ENCODE assay signal across 19 cellular contexts in genomic region chr2:130377491-130377890, GRCh38. TPM values are rescaled to one million over a fixed set of nuclear protein-coding genes. Genes with fewer than 3 reads are reported as not detected.
DNase-seq lines count a peak whose midpoint lies in the region; ATAC-seq and TF ChIP-seq lines count a peak whose summit lies in the region.
"Had no signal": no experiment of that assay in that cellular context is flagged by ENCODE, and none has a peak within 500 bp of the region (broad histone marks: within the 10 kb centered on the region; RNA-seq: fewer than 3 reads in every experiment).

No MANE protein-coding gene starts in this region.

- H3K9me3 ChIP-seq in BLaER1 treated with 17β-estradiol and CSF1 and Interleukin-3, amounts not matched to agents 10 nM and 100 nM (replicated peaks in 1 of 11), result no peaks in the 10 kb centered on the region
- H3K9me3 ChIP-seq: esophagus muscularis mucosa, thyroid gland had no signal

- H3K27me3 Mint-ChIP-seq in activated CD8-positive, alpha-beta T cell treated with anti-CD3 and anti-CD28 coated beads, Interleukin-2, amount 10 ng/mL, durations not matched to agents 7 days and 5 days (ENCODE audit: low read depth), result no peaks in the 10 kb centered on the region

- peaks cover 71% of the 10 kb centered on the region for H3K36me3 Mint-ChIP-seq in activated CD8-positive, alpha-beta T cell treated with anti-CD3 and anti-CD28 coated beads, Interleukin-2, amount 10 ng/mL, durations not matched to agents 7 days and 5 days (ENCODE audit: low read depth)

- H3K4me2 ChIP-seq in BLaER1 treated with 17β-estradiol and CSF1 and Interleukin-3, amounts not matched to agents 10 nM and 100 nM, result peak overlapping the region; percentile 63 to 99 (median 82)

- H3K27ac ChIP-seq in BLaER1 treated with 17β-estradiol and CSF1 and Interleukin-3, amounts not matched to agents 10 nM and 100 nM, result peak overlapping the region in 10 of 11 experiments; percentile 15 to 57 (median 45); a peak in 16 of 22 replicates
- no peak overlapping the region for H3K27ac ChIP-seq in RWPE1
- H3K27ac ChIP-seq: esophagus muscularis mucosa, skin epidermis, thyroid gland had no signal

- no peak for DNase-seq in GM12865 (ENCODE audit: low read depth)
- no peak for DNase-seq in activated CD8-positive, alpha-beta T cell treated with anti-CD3 and anti-CD28 coated beads, Interleukin-2, amount 10 ng/mL, durations not matched to agents 7 days and 5 days
- DNase-seq in left kidney (ENCODE audit: low read depth, low spot score), result peak; percentile 32
- DNase-seq in HPDE6-E6E7 (ENCODE audit: extremely low spot score), result no peak
- DNase-seq in RWPE1 (ENCODE audit: low spot score), result no peak
- DNase-seq: DMS 273 treated with DMSO at 0.1 percent for 48 hours; GF-D8; NCI-H187; NCI-H446; stimulated activated CD4-positive, alpha-beta T cell treated with anti-CD3 and anti-CD28 coated beads, Interleukin-4, amount 100 ng/mL, for 4 hours; stimulated activated CD8-positive, alpha-beta memory T cell treated with anti-CD3 and anti-CD28 coated beads, Interleukin-4, amount 100 ng/mL, for 48 hours; thyroid gland had no signal

- H3K4me3 Mint-ChIP-seq in activated CD8-positive, alpha-beta T cell treated with anti-CD3 and anti-CD28 coated beads, Interleukin-2, amount 10 ng/mL, durations not matched to agents 7 days and 5 days, result no peak overlapping the region

- no peak for TF ChIP-seq CTCF in GM12865 (IDR thresholded peaks at IDR 0.05; ENCODE audit: insufficient read depth, low read depth, low read length, missing control alignments)
- no peak for TF ChIP-seq CTCF in RWPE1 (conservative IDR thresholded peaks at IDR 0.05; ENCODE audit: low read depth)

- H3K9ac ChIP-seq in BLaER1 treated with 17β-estradiol and CSF1 and Interleukin-3, amounts not matched to agents 10 nM and 100 nM, result peak overlapping the region in 6 of 11 experiments; percentile 1 to 33 (median 12); a peak in 6 of 22 replicates

- CTCF ChIA-PET in activated CD8-positive, alpha-beta T cell treated with anti-CD3 and anti-CD28 coated beads, Interleukin-2, amount 10 ng/mL, durations not matched to agents 7 days and 5 days (lab: Charles Lee), result interaction anchor here (1.0 to 2.7 kb wide), 5 partner anchors 12 to 39 kb away, joined by 3 to 7 read pairs (median 4); partner anchors contain the start of genes IMP4 and PTPN18
- CTCF ChIA-PET in RWPE1 (lab: Yijun Ruan, JAX), result no interaction called here

- POLR2A ChIA-PET in activated CD8-positive, alpha-beta T cell treated with anti-CD3 and anti-CD28 coated beads, Interleukin-2, amount 10 ng/mL, durations not matched to agents 7 days and 5 days (lab: Charles Lee), result interaction anchor here (0.9 to 3.7 kb wide), 2 partner anchors 11 to 35 kb away, joined by 3 to 20 read pairs; partner anchors contain the start of gene IMP4
- POLR2A ChIA-PET in RWPE1 (lab: Yijun Ruan, JAX; ENCODE audit: low non-redundant PET), result interaction anchor here (0.6 kb wide), 1 partner anchor 23 kb away, joined by 3 read pairs; no protein-coding TSS in a partner anchor

- no peak overlapping the region for H3K4me3 ChIP-seq in BLaER1 treated with 17β-estradiol and CSF1 and Interleukin-3, amounts not matched to agents 10 nM and 100 nM
- H3K4me3 ChIP-seq in GM12865 (ENCODE audit: low read depth, low read length), result peak overlapping the region; percentile 27
- H3K4me3 ChIP-seq: esophagus muscularis mucosa, lung, skin epidermis, thyroid gland had no signal

- no peaks in the 10 kb centered on the region for H3K9me3 Mint-ChIP-seq in activated CD8-positive, alpha-beta T cell treated with anti-CD3 and anti-CD28 coated beads, Interleukin-2, amount 10 ng/mL, durations not matched to agents 7 days and 5 days (ENCODE audit: insufficient read depth)

- H3K36me3 ChIP-seq in BLaER1 treated with 17β-estradiol and CSF1 and Interleukin-3, amounts not matched to agents 10 nM and 100 nM, result peaks cover 17 to 59% (median 32%) of the 10 kb centered on the region in 11 experiments; a peak in 19 of 22 replicates
- H3K36me3 ChIP-seq: thyroid gland had no signal

- peaks cover 78% of the 10 kb centered on the region for H3K4me1 Mint-ChIP-seq in activated CD8-positive, alpha-beta T cell treated with anti-CD3 and anti-CD28 coated beads, Interleukin-2, amount 10 ng/mL, durations not matched to agents 7 days and 5 days (ENCODE audit: low read depth)

- peaks cover 0 to 82% (median 41%) of the 10 kb centered on the region in 11 experiments; a peak in 18 of 22 replicates for H4K20me1 ChIP-seq in BLaER1 treated with 17β-estradiol and CSF1 and Interleukin-3, amounts not matched to agents 10 nM and 100 nM

- H3K27me3 ChIP-seq in BLaER1 treated with 17β-estradiol and CSF1 and Interleukin-3, amounts not matched to agents 10 nM and 100 nM, result no peaks in the 10 kb centered on the region
- H3K27me3 ChIP-seq: esophagus muscularis mucosa, thyroid gland had no signal

- H3K27ac Mint-ChIP-seq in activated CD8-positive, alpha-beta T cell treated with anti-CD3 and anti-CD28 coated beads, Interleukin-2, amount 10 ng/mL, durations not matched to agents 7 days and 5 days, result peak overlapping the region; percentile 50

- H3K4me1 ChIP-seq in BLaER1 treated with 17β-estradiol and CSF1 and Interleukin-3, amounts not matched to agents 10 nM and 100 nM, result peaks cover 73 to 97% (median 91%) of the 10 kb centered on the region in 10 experiments

- no peak for ATAC-seq in activated CD8-positive, alpha-beta T cell treated with anti-CD3 and anti-CD28 coated beads, Interleukin-2, amount 10 ng/mL, durations not matched to agents 7 days and 5 days
- ATAC-seq in GM19328 (IDR thresholded peaks at IDR 0.05; ENCODE audit: unreplicated experiment) (no peak), HG03378 (IDR thresholded peaks at IDR 0.05; ENCODE audit: unreplicated experiment) (no peak)
- ATAC-seq: activated CD4-positive, CD25-positive, alpha-beta regulatory T cell treated with anti-CD3 and anti-CD28 coated beads, Interleukin-2, amount 50 U/mL, for 24 hours had no signal

RNA-seq across cellular contexts. Expression of gene PTPN18, which starts 21.6 kb away (rescaled TPM):
- 10 to 100 TPM; 67.0 to 71.9 TPM for total RNA-seq in activated CD8-positive, alpha-beta T cell treated with anti-CD3 and anti-CD28 coated beads, Interleukin-2, amount 10 ng/mL, durations not matched to agents 7 days and 5 days

RNA-seq across cellular contexts. Expression of gene IMP4, which starts 34.8 kb away (rescaled TPM):
- 10 to 100 TPM; 80.7 to 88.6 TPM for total RNA-seq in activated CD8-positive, alpha-beta T cell treated with anti-CD3 and anti-CD28 coated beads, Interleukin-2, amount 10 ng/mL, durations not matched to agents 7 days and 5 days
